Comparison of ENCODE assay signal across 12 cellular contexts in genomic region chr1:231493421-231494185, GRCh38. TPM values are rescaled to one million over a fixed set of nuclear protein-coding genes. Genes with fewer than 3 reads are reported as not detected.
DNase-seq lines count a peak whose midpoint lies in the region; ATAC-seq and TF ChIP-seq lines count a peak whose summit lies in the region.
"Had no signal": no experiment of that assay in that cellular context is flagged by ENCODE, and none has a peak within 500 bp of the region (broad histone marks: within the 10 kb centered on the region; RNA-seq: fewer than 3 reads in every experiment).

No MANE protein-coding gene starts in this region.

- H3K9me3 Mint-ChIP-seq in activated T-helper 17 cell treated with anti-CD3 and anti-CD28 coated beads, Interleukin-2, amount 50 U/mL, for 72 hours: peaks cover 6% of the 10 kb centered on the region

- H3K4me2 ChIP-seq in osteoblast (ENCODE audit: insufficient read depth, low read length): peak overlapping the region; percentile 24

- H3K79me2 ChIP-seq in osteoblast (ENCODE audit: insufficient read depth, low read length): no peaks in the 10 kb centered on the region

- TF ChIP-seq CTCF in GM10248 (IDR thresholded peaks at IDR 0.05; ENCODE audit: control extremely low read depth, extremely low read depth, low read depth, missing control alignments): no peak
- no peak for TF ChIP-seq CTCF in osteoblast (IDR thresholded peaks at IDR 0.05; ENCODE audit: extremely low read depth, low read depth, low read length)
- no peak for TF ChIP-seq CTCF in mucosa of descending colon (IDR thresholded peaks at IDR 0.05)

- peaks cover 4% of the 10 kb centered on the region for H3K27me3 Mint-ChIP-seq in activated T-helper 17 cell treated with anti-CD3 and anti-CD28 coated beads, Interleukin-2, amount 50 U/mL, for 72 hours

- H3K4me1 ChIP-seq in osteoblast (ENCODE audit: insufficient read depth, low read length) (no peaks in the 10 kb centered on the region), mucosa of descending colon (ENCODE audit: low read depth) (no peaks in the 10 kb centered on the region)

- H3K27ac ChIP-seq in osteoblast (ENCODE audit: low read depth, low read length): no peak overlapping the region
- H3K27ac ChIP-seq: ovary had no signal

- H2AFZ ChIP-seq in osteoblast (ENCODE audit: low read length): peak overlapping the region; percentile 7

- no peak overlapping the region for H3K4me3 ChIP-seq in osteoblast (ENCODE audit: insufficient read depth, low read length)
- H3K4me3 ChIP-seq in mucosa of descending colon: no peak overlapping the region
- H3K4me3 ChIP-seq: ovary had no signal

- peak overlapping the region; percentile 32 for H3K4me3 Mint-ChIP-seq in activated T-helper 17 cell treated with anti-CD3 and anti-CD28 coated beads, Interleukin-2, amount 50 U/mL, for 72 hours

- H4K20me1 ChIP-seq in osteoblast (ENCODE audit: insufficient read depth, low read length): no peaks in the 10 kb centered on the region

- H3K36me3 ChIP-seq in osteoblast (ENCODE audit: insufficient read depth, low read length) (no peaks in the 10 kb centered on the region), mucosa of descending colon (ENCODE audit: low read depth) (no peaks in the 10 kb centered on the region)
- H3K36me3 ChIP-seq: ovary had no signal

- DNase-seq in GM10248 (ENCODE audit: extremely low spot score) (peak; percentile 27), HS-5 (ENCODE audit: low read depth) (peak; percentile 28), osteoblast (ENCODE audit: insufficient read length, low spot score, missing footprints) (peak; percentile 71), D341Med (ENCODE audit: low spot score) (no peak), mucosa of descending colon (no peak)
- DNase-seq: DMS79 treated with DMSO at 0.1 percent for 48 hours; H9; NCI-H1105; ovary; stimulated activated CD4-positive, alpha-beta T cell treated with anti-CD3 and anti-CD28 coated beads, Interleukin-4, amount 100 ng/mL, for 1 hour had no signal

- H3K27ac Mint-ChIP-seq in activated T-helper 17 cell treated with anti-CD3 and anti-CD28 coated beads, Interleukin-2, amount 50 U/mL, for 72 hours: peak overlapping the region; percentile 6
- H3K27ac Mint-ChIP-seq: H9 had no signal

- no peaks in the 10 kb centered on the region for H3K27me3 ChIP-seq in osteoblast (ENCODE audit: insufficient read depth, low read length)
- H3K27me3 ChIP-seq: ovary had no signal

- H3K9me3 ChIP-seq in osteoblast (ENCODE audit: low read depth, low read length) (no peaks in the 10 kb centered on the region), mucosa of descending colon (peaks cover under 1% of the 10 kb centered on the region)
- H3K9me3 ChIP-seq: ovary had no signal

- no peaks in the 10 kb centered on the region for H3K36me3 Mint-ChIP-seq in activated T-helper 17 cell treated with anti-CD3 and anti-CD28 coated beads, Interleukin-2, amount 50 U/mL, for 72 hours (ENCODE audit: low read depth)

- H3K4me1 Mint-ChIP-seq in activated T-helper 17 cell treated with anti-CD3 and anti-CD28 coated beads, Interleukin-2, amount 50 U/mL, for 72 hours: peaks cover 5% of the 10 kb centered on the region

- intact Hi-C loops in mucosa of descending colon (cut with DNase I, micrococcal nuclease): no loop called here

- POLR2A ChIA-PET in GM10248 (lab: Yijun Ruan, JAX): interaction anchor here (0.5 kb wide), 1 partner anchor 45 kb away, joined by 6 read pairs; no protein-coding TSS in a partner anchor

- CTCF ChIA-PET in GM10248 (lab: Yijun Ruan, JAX): interaction anchor here (1.2 to 2.3 kb wide), 2 partner anchors 9 to 13 kb away, joined by 4 to 8 read pairs; no protein-coding TSS in a partner anchor

- ATAC-seq in activated T-helper 17 cell treated with anti-CD3 and anti-CD28 coated beads, Interleukin-2, amount 50 U/mL, for 72 hours (replicated peaks): peak; percentile 53
- ATAC-seq in mucosa of descending colon: no peak
- no peak for ATAC-seq in HG03571 (IDR thresholded peaks at IDR 0.05; ENCODE audit: unreplicated experiment)

RNA-seq across cellular contexts. Expression of gene TSNAX, which starts 34.9 kb away (rescaled TPM):
- 10 to 100 TPM; 34.5 to 35.3 TPM for total RNA-seq in activated T-helper 17 cell treated with anti-CD3 and anti-CD28 coated beads, Interleukin-2, amount 50 U/mL, for 72 hours
- 44.5 TPM in 2 replicates for total RNA-seq in osteoblast
- 10 to 100 TPM; 22.0 to 33.2 (median 31.4) TPM for total RNA-seq in mucosa of descending colon

Comparison
In these comparisons a context has a peak if more than half of its experiments do, and no peak if none do; other contexts are left out.
1. DNase-seq: peak in GM10248 (single experiment), HS-5 (single experiment) and osteoblast (single experiment); none in D341Med (single experiment) and mucosa of descending colon (0 of 3).